17 cellular contexts compared by ENCODE assay signal in the genomic region with DNA sequence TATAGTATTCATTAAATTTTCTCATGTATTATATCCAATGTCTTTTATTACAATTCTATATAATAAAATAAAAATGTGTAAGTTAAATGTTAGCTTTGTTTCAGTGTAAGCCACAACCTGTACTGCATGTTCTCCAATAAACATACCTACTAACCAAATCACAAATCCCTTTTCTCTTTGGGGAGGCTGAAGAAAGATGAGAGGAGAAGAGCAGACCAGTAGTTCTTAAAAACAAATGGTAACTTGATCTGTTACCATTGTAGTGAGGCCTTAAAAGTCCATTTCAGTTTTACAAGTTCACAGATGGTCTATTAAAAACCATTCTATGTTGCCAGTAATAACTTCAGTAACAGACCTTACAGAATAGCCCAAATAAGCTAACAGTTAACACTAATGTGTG.
A peak's percentile ranks its signal among the peaks of the same experiment; 100 is the strongest.
DNase-seq lines count a peak whose midpoint lies in the region; ATAC-seq and TF ChIP-seq lines count a peak whose summit lies in the region.
"Had no signal": no experiment of that assay in that cellular context is flagged by ENCODE, and none has a peak within 500 bp of the region (broad histone marks: within the 10 kb centered on the region; RNA-seq: fewer than 3 reads in every experiment).

No MANE protein-coding gene starts in this region.

- TF ChIP-seq CTCF in vagina (IDR thresholded peaks at IDR 0.05) (no peak), natural killer cell (IDR thresholded peaks at IDR 0.05) (no peak)

- H3K9me3 Mint-ChIP-seq in natural killer cell, result no peaks in the 10 kb centered on the region

- peaks cover 8% of the 10 kb centered on the region for H3K36me3 Mint-ChIP-seq in natural killer cell

- intact Hi-C loops in right cardiac atrium (cut with DNase I) (no loop called here), Right ventricle myocardium superior (cut with DNase I) (no loop called here), vagina (cut with DNase I) (no loop called here), natural killer cell (cut with micrococcal nuclease) (no loop called here)

- no peak for TF ChIP-seq POLR2A in vagina (IDR thresholded peaks at IDR 0.05)

- no peak overlapping the region for H3K27ac ChIP-seq in right cardiac atrium (ENCODE audit: low read length)
- H3K27ac ChIP-seq in vagina, result peak overlapping the region; percentile 43

- H3K4me3 ChIP-seq in right cardiac atrium (ENCODE audit: low read length) (peak overlapping the region; percentile 47), vagina (no peak overlapping the region)

- no peaks in the 10 kb centered on the region for H3K4me1 Mint-ChIP-seq in natural killer cell

- H3K4me1 ChIP-seq in right cardiac atrium (ENCODE audit: control insufficient read depth, insufficient read depth, low read length), result no peaks in the 10 kb centered on the region
- peaks cover 63% of the 10 kb centered on the region for H3K4me1 ChIP-seq in vagina

- no peak overlapping the region for H3K27ac Mint-ChIP-seq in natural killer cell

- H3K27me3 ChIP-seq in right cardiac atrium (ENCODE audit: control insufficient read depth, insufficient read depth), result no peaks in the 10 kb centered on the region
- H3K27me3 ChIP-seq in vagina, result no peaks in the 10 kb centered on the region

- H3K9me3 ChIP-seq in right cardiac atrium (ENCODE audit: control insufficient read depth, low read length), result no peaks in the 10 kb centered on the region
- H3K9me3 ChIP-seq in vagina, result no peaks in the 10 kb centered on the region

- H3K27me3 Mint-ChIP-seq in natural killer cell (ENCODE audit: low read depth in 2 of 2), result no peaks in the 10 kb centered on the region

- ATAC-seq in right cardiac atrium (no peak), Right ventricle myocardium superior (ENCODE audit: poor library complexity) (no peak), natural killer cell (no peak)
- ATAC-seq: PC-3 had no signal

- no peak for DNase-seq in right cardiac atrium
- no peak for DNase-seq in Right ventricle myocardium superior
- DNase-seq in NCI-H2107 treated with DMSO at 0.1 percent for 48 hours (lab: John Stamatoyannopoulos, UW; ENCODE audit: unreplicated experiment), result peak; percentile 61
- peak; percentile 24 for DNase-seq in myocyte (ENCODE audit: low read depth)
- DNase-seq in vagina (ENCODE audit: extremely low spot score in 2 of 2), result no peak
- no peak for DNase-seq in natural killer cell
- no peak for DNase-seq in GM19238 (ENCODE audit: insufficient read length, low spot score)
- no peak for DNase-seq in COLO829 (ENCODE audit: low spot score)
- DNase-seq: C1 segment of cervical spinal cord, DMS153, H7, MV-4-11, NCI-H1417 treated with DMSO at 0.1 percent for 48 hours, NCI-H446, NCI-H774, PC-3, SW 1271 had no signal

- no peak overlapping the region for H3K4me3 Mint-ChIP-seq in natural killer cell

- no peaks in the 10 kb centered on the region for H3K36me3 ChIP-seq in vagina

Comparison
In these comparisons a context has a peak if more than half of its experiments do, and no peak if none do; other contexts are left out.
1. DNase-seq: peak in NCI-H2107 treated with DMSO at 0.1 percent for 48 hours (single experiment) and myocyte (single experiment); none in right cardiac atrium (0 of 3), Right ventricle myocardium superior (single experiment), vagina (0 of 2), natural killer cell (single experiment), GM19238 (single experiment) and COLO829 (single experiment).